19 cellular contexts compared by ENCODE assay signal in genomic region chr12:108046633-108047032, GRCh38.
A peak's percentile ranks its signal among the peaks of the same experiment; 100 is the strongest.
DNase-seq lines count a peak whose midpoint lies in the region; ATAC-seq lines count a peak whose summit lies in the region.
"Had no signal": no experiment of that assay in that cellular context is flagged by ENCODE, and none has a peak within 500 bp of the region (broad histone marks: within the 10 kb centered on the region; RNA-seq: fewer than 3 reads in every experiment).

No MANE protein-coding gene starts in this region.

- no peaks in the 10 kb centered on the region for H3K36me3 ChIP-seq in BLaER1
- no peaks in the 10 kb centered on the region for H3K36me3 ChIP-seq in GM23248 (ENCODE audit: low read depth)
- no peaks in the 10 kb centered on the region for H3K36me3 ChIP-seq in skeletal muscle tissue (ENCODE audit: control insufficient read depth in 3 of 3, insufficient read depth in 3 of 3, low read length in 3 of 3)
- H3K36me3 ChIP-seq: HAP-1, MG63, prostate gland, upper lobe of right lung had no signal

- no peaks in the 10 kb centered on the region for H3K36me3 Mint-ChIP-seq in activated naive CD4-positive, alpha-beta T cell treated with anti-CD3 and anti-CD28 coated beads, Interleukin-2, amount 50 U/mL, for 72 hours
- H3K36me3 Mint-ChIP-seq: activated naive CD4-positive, alpha-beta T cell treated with anti-CD3 and anti-CD28 coated beads, Interleukin-2, amount 10 ng/mL, durations not matched to agents 7 days and 5 days had no signal

- H3K4me1 ChIP-seq in BLaER1, result peaks cover 20% of the 10 kb centered on the region
- H3K4me1 ChIP-seq in GM23248 (ENCODE audit: insufficient read depth), result no peaks in the 10 kb centered on the region
- no peaks in the 10 kb centered on the region for H3K4me1 ChIP-seq in skeletal muscle tissue (ENCODE audit: control insufficient read depth in 3 of 3, insufficient read depth in 3 of 3, low read length in 3 of 3)
- H3K4me1 ChIP-seq: HAP-1, prostate gland, upper lobe of right lung had no signal

- H3K9me3 ChIP-seq in BLaER1 (no peaks in the 10 kb centered on the region), GM23248 (ENCODE audit: low read depth) (no peaks in the 10 kb centered on the region), skeletal muscle tissue (ENCODE audit: control insufficient read depth in 3 of 3, low read length in 3 of 3) (no peaks in the 10 kb centered on the region)
- H3K9me3 ChIP-seq: HAP-1, MG63, prostate gland, upper lobe of right lung had no signal

- H3K9ac ChIP-seq in BLaER1, result peak overlapping the region; percentile 34; the same call in 1 of the 2 replicates
- no peak overlapping the region for H3K9ac ChIP-seq in GM23248
- H3K9ac ChIP-seq in skeletal muscle tissue (ENCODE audit: low read depth in 1 of 3, low read length in 3 of 3), result no peak overlapping the region

- no peaks in the 10 kb centered on the region for H3K27me3 ChIP-seq in BLaER1
- H3K27me3 ChIP-seq in GM23248 (replicated peaks; ENCODE audit: insufficient read depth), result no peaks in the 10 kb centered on the region
- H3K27me3 ChIP-seq in skeletal muscle tissue (ENCODE audit: control insufficient read depth in 3 of 3, insufficient read depth in 3 of 3, low read length in 3 of 3), result peaks cover 3 to 8% (median 8%) of the 10 kb centered on the region in 3 donors
- H3K27me3 ChIP-seq: MG63 had no signal

- peak; percentile 7 for DNase-seq in GM23248
- DNase-seq in left lobe of liver (ENCODE audit: low spot score), result no peak
- DNase-seq in activated naive CD4-positive, alpha-beta T cell treated with anti-CD3 and anti-CD28 coated beads, Interleukin-2, amount 50 U/mL, for 72 hours (ENCODE audit: low spot score in 2 of 2), result no peak
- DNase-seq: activated B cell treated with CpG ODN at 0.5 μM for 24 hours; activated naive CD4-positive, alpha-beta T cell treated with anti-CD3 and anti-CD28 coated beads, Interleukin-2, amount 10 ng/mL, durations not matched to agents 7 days and 5 days; cerebellar nuclear complex; foreskin melanocyte; MG63; NCI-H2029 treated with DMSO at 0.1 percent for 48 hours; NCI-H774; upper lobe of right lung had no signal

- H3K9me3 Mint-ChIP-seq in activated naive CD4-positive, alpha-beta T cell treated with anti-CD3 and anti-CD28 coated beads, Interleukin-2, amount 50 U/mL, for 72 hours, result no peaks in the 10 kb centered on the region
- H3K9me3 Mint-ChIP-seq: activated B cell treated with CpG ODN at 0.5 μM for 24 hours; activated naive CD4-positive, alpha-beta T cell treated with anti-CD3 and anti-CD28 coated beads, Interleukin-2, amount 10 ng/mL, durations not matched to agents 7 days and 5 days had no signal

- H3K27ac Mint-ChIP-seq in activated naive CD4-positive, alpha-beta T cell treated with anti-CD3 and anti-CD28 coated beads, Interleukin-2, amount 50 U/mL, for 72 hours, result no peak overlapping the region
- H3K27ac Mint-ChIP-seq: activated B cell treated with CpG ODN at 0.5 μM for 24 hours; activated naive CD4-positive, alpha-beta T cell treated with anti-CD3 and anti-CD28 coated beads, Interleukin-2, amount 10 ng/mL, durations not matched to agents 7 days and 5 days had no signal

- H3K27ac ChIP-seq in BLaER1 (no peak overlapping the region), GM23248 (no peak overlapping the region), skeletal muscle tissue (ENCODE audit: low read depth, low read length) (peak overlapping the region; percentile 39)
- H3K27ac ChIP-seq: C4-2B, prostate gland, RWPE1, upper lobe of right lung had no signal

- H3K4me2 ChIP-seq in BLaER1 (peak overlapping the region; percentile 72), GM23248 (ENCODE audit: unreplicated experiment) (peak overlapping the region; percentile 1)

- ATAC-seq in left lobe of liver (peak; percentile 19), GM21619 (IDR thresholded peaks at IDR 0.05; ENCODE audit: unreplicated experiment) (no peak), GM21367 (IDR thresholded peaks at IDR 0.05; ENCODE audit: unreplicated experiment) (no peak)
- ATAC-seq in activated naive CD4-positive, alpha-beta T cell treated with anti-CD3 and anti-CD28 coated beads, Interleukin-2, amount 50 U/mL, for 72 hours, result no peak
- ATAC-seq: upper lobe of right lung had no signal

- H3K79me2 ChIP-seq in GM23248 (ENCODE audit: insufficient read depth), result no peaks in the 10 kb centered on the region

- in situ Hi-C loops in GM23248 (cut with MboI), result no loop called here

- H3F3A ChIP-seq in GM23248 (ENCODE audit: insufficient read depth), result no peaks in the 10 kb centered on the region

- no peak overlapping the region; the same call in 1 of the 2 replicates for H3K4me3 ChIP-seq in BLaER1
- H3K4me3 ChIP-seq in GM23248, result peak overlapping the region; percentile 19; the same call in 1 of the 2 replicates
- peak overlapping the region in 1 of 3 donors; percentile 54 for H3K4me3 ChIP-seq in skeletal muscle tissue (ENCODE audit: low read length in 3 of 3)
- H3K4me3 ChIP-seq: HAP-1, MG63, prostate gland, upper lobe of right lung had no signal

- no peaks in the 10 kb centered on the region for H3K9me2 ChIP-seq in GM23248 (ENCODE audit: insufficient read depth)

- WGBS in GM23248 (ENCODE audit: low coverage in 1 of 2, low lambda C conversion rate in 2 of 2, missing lambda C conversion rate in 2 of 2), 2 experiments, result 8 to 9% methylated on average over 12 of the region's 12 CpGs

- H4K20me1 ChIP-seq in BLaER1 (no peaks in the 10 kb centered on the region), GM23248 (ENCODE audit: insufficient read depth) (no peaks in the 10 kb centered on the region)

- H2AFZ ChIP-seq in GM23248, result peak overlapping the region; percentile 40; the same call in 1 of the 2 replicates
